ENCODE assay signal across 19 cellular contexts in the genomic region with DNA sequence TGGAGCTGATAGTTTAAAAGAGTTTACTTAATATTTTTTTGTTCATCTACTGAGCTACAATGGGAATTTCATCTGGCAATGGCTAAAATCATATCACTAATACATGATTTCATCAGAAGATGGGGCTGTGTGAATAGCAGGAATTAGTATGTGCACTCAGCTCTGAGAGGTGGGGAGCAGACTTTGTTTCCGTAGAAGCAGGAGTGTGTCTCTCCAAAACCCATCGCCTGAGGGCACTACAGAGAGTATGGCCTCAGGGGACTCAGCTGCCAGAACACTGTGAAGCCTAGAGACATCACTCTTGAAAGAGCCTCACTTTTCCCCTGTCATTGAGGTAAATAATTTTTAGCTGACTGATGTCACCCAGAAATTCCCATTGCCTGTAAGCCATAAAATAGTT.
DNase-seq lines count a peak whose midpoint lies in the region; FAIRE-seq and TF ChIP-seq lines count a peak whose summit lies in the region.
"Had no signal": no experiment of that assay in that cellular context is flagged by ENCODE, and none has a peak within 500 bp of the region (broad histone marks: within the 10 kb centered on the region; RNA-seq: fewer than 3 reads in every experiment).

No MANE protein-coding gene starts in this region.

- peak; percentile 12 for TF ChIP-seq CTCF in GM12864 (IDR thresholded peaks at IDR 0.05; ENCODE audit: low read depth, low read length, missing control alignments)
- TF ChIP-seq CTCF in LNCaP clone FGC (IDR thresholded peaks at IDR 0.05; ENCODE audit: control insufficient read depth, extremely low read depth, insufficient read depth), result 0 out of 2 replicates have a peak, but pooled peaks have one; percentile 25

- DNase-seq in GM12864 (ENCODE audit: low read depth), result no peak
- no peak for DNase-seq in LNCaP clone FGC (ENCODE audit: low read depth)
- peak; percentile 8 for DNase-seq in RPMI7951 (ENCODE audit: low read depth)
- peak; percentile 33 for DNase-seq in left kidney (ENCODE audit: low read depth, low spot score)
- no peak for DNase-seq in activated CD4-positive, alpha-beta memory T cell treated with anti-CD3 and anti-CD28 coated beads, Interleukin-2, amount 10 ng/mL, durations not matched to agents 7 days and 5 days
- no peak for DNase-seq in H54 (ENCODE audit: insufficient read length, low spot score)
- DNase-seq in activated CD4-positive, alpha-beta T cell treated with anti-CD3 and anti-CD28 coated beads, Interleukin-2, amount 50 U/mL, for 1 hour, result no peak
- no peak for DNase-seq in GM12891 (ENCODE audit: insufficient read length, low spot score)
- DNase-seq: activated CD4-positive, alpha-beta T cell treated with anti-CD3 and anti-CD28 coated beads for 4 hours; effector CD4-positive, alpha-beta T cell; hippocampal formation; left lung; NCI-H1930; Right ventricle myocardium superior; T-helper 2 cell had no signal

- H3K27me3 Mint-ChIP-seq in activated CD4-positive, alpha-beta memory T cell treated with anti-CD3 and anti-CD28 coated beads, Interleukin-2, amount 10 ng/mL, durations not matched to agents 7 days and 5 days, result no peaks in the 10 kb centered on the region

- no peak overlapping the region for H3K27ac Mint-ChIP-seq in activated CD4-positive, alpha-beta memory T cell treated with anti-CD3 and anti-CD28 coated beads, Interleukin-2, amount 10 ng/mL, durations not matched to agents 7 days and 5 days
- H3K27ac Mint-ChIP-seq: activated naive CD8-positive, alpha-beta T cell had no signal

- H3K4me1 Mint-ChIP-seq in activated CD4-positive, alpha-beta memory T cell treated with anti-CD3 and anti-CD28 coated beads, Interleukin-2, amount 10 ng/mL, durations not matched to agents 7 days and 5 days, result no peaks in the 10 kb centered on the region

- FAIRE-seq in H54 (lab: Jason Lieb, UNC) (no peak), GM12891 (lab: Jason Lieb, UNC) (no peak)
- FAIRE-seq: GM18507 had no signal

- CTCF ChIA-PET in activated CD4-positive, alpha-beta memory T cell treated with anti-CD3 and anti-CD28 coated beads, Interleukin-2, amount 10 ng/mL, durations not matched to agents 7 days and 5 days (lab: Charles Lee), result no interaction called here

- POLR2A ChIA-PET in activated CD4-positive, alpha-beta memory T cell treated with anti-CD3 and anti-CD28 coated beads, Interleukin-2, amount 10 ng/mL, durations not matched to agents 7 days and 5 days (lab: Charles Lee), result no interaction called here

- TF ChIP-seq POLR2A in H54 (IDR thresholded peaks at IDR 0.05; ENCODE audit: low read depth, low read length) (no peak), GM12891 (IDR thresholded peaks at IDR 0.05; ENCODE audit: low read depth, low read length) (no peak)

- no peaks in the 10 kb centered on the region for H3K36me3 Mint-ChIP-seq in activated CD4-positive, alpha-beta memory T cell treated with anti-CD3 and anti-CD28 coated beads, Interleukin-2, amount 10 ng/mL, durations not matched to agents 7 days and 5 days (ENCODE audit: low read depth)
- H3K36me3 Mint-ChIP-seq: activated naive CD8-positive, alpha-beta T cell had no signal

- no peak overlapping the region for H3K4me3 Mint-ChIP-seq in activated CD4-positive, alpha-beta memory T cell treated with anti-CD3 and anti-CD28 coated beads, Interleukin-2, amount 10 ng/mL, durations not matched to agents 7 days and 5 days
- H3K4me3 Mint-ChIP-seq: activated naive CD8-positive, alpha-beta T cell had no signal

- H3K9me3 Mint-ChIP-seq in activated CD4-positive, alpha-beta memory T cell treated with anti-CD3 and anti-CD28 coated beads, Interleukin-2, amount 10 ng/mL, durations not matched to agents 7 days and 5 days, result peaks cover 5% of the 10 kb centered on the region

- H3K4me3 ChIP-seq in GM12864 (ENCODE audit: low read depth, low read length) (no peak overlapping the region), LNCaP clone FGC (ENCODE audit: low read depth, low read length) (no peak overlapping the region)
- H3K4me3 ChIP-seq: BLaER1 treated with 17β-estradiol and CSF1 and Interleukin-3, amounts not matched to agents 10 nM and 100 nM; left lung; prostate gland had no signal

TF ChIP-seq in GM12891, 5 proteins besides CTCF, POLR2A, EP300 and RAD21:
- TF ChIP-seq POU2F2 (IDR thresholded peaks at IDR 0.05; ENCODE audit: low read depth, low read length) (no peak), TAF1 (IDR thresholded peaks at IDR 0.05; ENCODE audit: low read depth, low read length) (no peak), PAX5 (IDR thresholded peaks at IDR 0.05; ENCODE audit: insufficient read depth, low read length, severe bottlenecking) (no peak), POLR2AphosphoS5 (IDR thresholded peaks at IDR 0.05; ENCODE audit: low read depth, low read length) (no peak), SPI1 (IDR thresholded peaks at IDR 0.05; ENCODE audit: low read depth, low read length) (no peak)
TF ChIP-seq in GM12891: peak in this region for 0.

Comparison
In these comparisons a context has a peak if more than half of its experiments do, and no peak if none do; other contexts are left out.
1. DNase-seq: peak in RPMI7951 (single experiment) and left kidney (single experiment); none in GM12864 (single experiment), LNCaP clone FGC (single experiment), activated CD4-positive, alpha-beta memory T cell treated with anti-CD3 and anti-CD28 coated beads, Interleukin-2, amount 10 ng/mL, durations not matched to agents 7 days and 5 days (single experiment), H54 (single experiment), activated CD4-positive, alpha-beta T cell treated with anti-CD3 and anti-CD28 coated beads, Interleukin-2, amount 50 U/mL, for 1 hour (single experiment) and GM12891 (single experiment).